Comparison of ENCODE assay signal across 10 cellular contexts in the genomic region with DNA sequence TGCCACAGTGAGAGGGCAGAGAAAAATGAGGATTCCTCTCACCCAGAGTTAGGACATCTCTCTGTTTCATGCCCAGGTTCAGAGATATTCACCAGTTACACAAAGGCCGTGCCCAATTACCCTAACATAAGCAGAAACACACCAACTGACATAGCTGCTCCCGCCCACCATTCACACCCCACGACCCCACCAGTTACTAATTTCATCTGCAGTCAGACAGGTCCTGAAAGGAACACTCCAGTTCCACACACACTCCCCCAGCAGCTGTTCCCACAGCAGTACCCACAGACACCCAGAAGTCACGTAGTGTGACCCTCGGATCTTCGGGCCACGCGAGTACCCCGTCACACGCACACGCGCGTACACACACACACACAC. TPM values are rescaled to one million over a fixed set of nuclear protein-coding genes. Genes with fewer than 3 reads are reported as not detected.
DNase-seq lines count a peak whose midpoint lies in the region; ATAC-seq and TF ChIP-seq lines count a peak whose summit lies in the region.
"Had no signal": no experiment of that assay in that cellular context is flagged by ENCODE, and none has a peak within 500 bp of the region (broad histone marks: within the 10 kb centered on the region; RNA-seq: fewer than 3 reads in every experiment).

No MANE protein-coding gene starts in this region.

- H3K36me3 ChIP-seq in iPS-15b (ENCODE audit: control insufficient read depth, insufficient read depth, low read length) (peaks cover 4% of the 10 kb centered on the region), smooth muscle cell (ENCODE audit: low read depth) (no peaks in the 10 kb centered on the region)

- peaks cover 11% of the 10 kb centered on the region for H3K4me1 Mint-ChIP-seq in activated T-cell treated with anti-CD3 and anti-CD28 coated beads, Interleukin-2, amount 50 U/mL, for 72 hours (ENCODE audit: low read depth)
- peaks cover 2% of the 10 kb centered on the region for H3K4me1 Mint-ChIP-seq in activated CD8-positive, alpha-beta T cell treated with anti-CD3 and anti-CD28 coated beads for 36 hours (ENCODE audit: low read depth)

- no peaks in the 10 kb centered on the region for H3K9me3 ChIP-seq in iPS-15b (ENCODE audit: control insufficient read depth, insufficient read depth, low read length)
- H3K9me3 ChIP-seq in smooth muscle cell (replicated peaks; ENCODE audit: low read depth), result no peaks in the 10 kb centered on the region

- H3K4me3 ChIP-seq in iPS-15b (ENCODE audit: low read depth, low read length), result peak overlapping the region; percentile 56
- peak overlapping the region; percentile 55 for H3K4me3 ChIP-seq in smooth muscle cell

- DNase-seq in activated T-cell treated with anti-CD3 and anti-CD28 coated beads, Interleukin-2, amount 50 U/mL, for 72 hours, result no peak
- DNase-seq in activated T-cell treated with anti-CD3 and anti-CD28 coated beads for 4 hours, result no peak
- no peak for DNase-seq in activated CD8-positive, alpha-beta T cell treated with anti-CD3 and anti-CD28 coated beads for 36 hours
- no peak for DNase-seq in smooth muscle cell (lab: John Stamatoyannopoulos, UW; ENCODE audit: unreplicated experiment)
- DNase-seq in GM13977 (ENCODE audit: low spot score), result no peak
- no peak for DNase-seq in activated effector memory CD4-positive, alpha-beta T cell treated with Interleukin-2 at 50 U/mL for 16 hours
- DNase-seq in CD1c-positive myeloid dendritic cell (ENCODE audit: extremely low spot score), result no peak
- DNase-seq: NCI-H774 had no signal

- H4K20me1 ChIP-seq in smooth muscle cell (ENCODE audit: low read depth), result no peaks in the 10 kb centered on the region

- 62% methylated on average over 13 of the region's 13 CpGs for WGBS in smooth muscle cell (ENCODE audit: low lambda C conversion rate)

- H3K4me3 Mint-ChIP-seq in activated T-cell treated with anti-CD3 and anti-CD28 coated beads, Interleukin-2, amount 50 U/mL, for 72 hours, result peak overlapping the region; percentile 72 to 74
- H3K4me3 Mint-ChIP-seq in activated CD8-positive, alpha-beta T cell treated with anti-CD3 and anti-CD28 coated beads for 36 hours, result peak overlapping the region; percentile 66

- H3K27me3 ChIP-seq in iPS-15b (ENCODE audit: control insufficient read depth, insufficient read depth, low read length) (peaks cover 37% of the 10 kb centered on the region), smooth muscle cell (ENCODE audit: low read depth) (peaks cover 32% of the 10 kb centered on the region)

- no peaks in the 10 kb centered on the region for H3K9me3 Mint-ChIP-seq in activated T-cell treated with anti-CD3 and anti-CD28 coated beads, Interleukin-2, amount 50 U/mL, for 72 hours
- no peaks in the 10 kb centered on the region for H3K9me3 Mint-ChIP-seq in activated CD8-positive, alpha-beta T cell treated with anti-CD3 and anti-CD28 coated beads for 36 hours

- no peak for ATAC-seq in activated T-cell treated with anti-CD3 and anti-CD28 coated beads, Interleukin-2, amount 50 U/mL, for 72 hours (replicated peaks in 1 of 2)
- no peak for ATAC-seq in activated CD8-positive, alpha-beta T cell treated with anti-CD3 and anti-CD28 coated beads for 36 hours

- no peak overlapping the region for H3K27ac ChIP-seq in smooth muscle cell (ENCODE audit: low read depth)

- intact Hi-C loops in activated CD8-positive, alpha-beta T cell treated with anti-CD3 and anti-CD28 coated beads for 36 hours (cut with micrococcal nuclease), result no loop called here

- POLR2A ChIA-PET in activated CD8-positive, alpha-beta T cell treated with anti-CD3 and anti-CD28 coated beads for 36 hours (lab: Charles Lee), result interaction anchor here (1.2 to 1.7 kb wide), 2 partner anchors 59 to 74 kb away, joined by 3 to 4 read pairs; no protein-coding TSS in a partner anchor

- H3K4me1 ChIP-seq in iPS-15b (ENCODE audit: control insufficient read depth, insufficient read depth, low read length), result peaks cover 2% of the 10 kb centered on the region
- H3K4me1 ChIP-seq in smooth muscle cell (ENCODE audit: low read depth), result no peaks in the 10 kb centered on the region

- peaks cover 30% of the 10 kb centered on the region for H3K27me3 Mint-ChIP-seq in activated T-cell treated with anti-CD3 and anti-CD28 coated beads, Interleukin-2, amount 50 U/mL, for 72 hours (ENCODE audit: low read depth)
- H3K27me3 Mint-ChIP-seq in activated CD8-positive, alpha-beta T cell treated with anti-CD3 and anti-CD28 coated beads for 36 hours, result peaks cover 26% of the 10 kb centered on the region

- no peak overlapping the region for H3K9ac ChIP-seq in iPS-15b (ENCODE audit: low read depth, low read length)
- H3K9ac ChIP-seq in smooth muscle cell (ENCODE audit: low read depth), result no peak overlapping the region

- TF ChIP-seq CTCF in activated CD8-positive, alpha-beta T cell treated with anti-CD3 and anti-CD28 coated beads for 36 hours (IDR thresholded peaks at IDR 0.05), result no peak
- TF ChIP-seq CTCF in smooth muscle cell (IDR thresholded peaks at IDR 0.05; ENCODE audit: borderline replicate concordance, insufficient read depth, poor library complexity, severe bottlenecking) (no peak), GM13977 (IDR thresholded peaks at IDR 0.05; ENCODE audit: extremely low read depth, insufficient read depth, missing control alignments) (no peak)

- in situ Hi-C loops in GM13977 (cut with MboI; ENCODE audit: low pct_unique_long_range_greater_than_20kb, low sequenced_read_pairs, unreplicated experiment), result no loop called here

- no peaks in the 10 kb centered on the region for H3K79me2 ChIP-seq in smooth muscle cell (ENCODE audit: low read depth)

- no peaks in the 10 kb centered on the region for H3F3A ChIP-seq in smooth muscle cell (ENCODE audit: low read depth)

- H3K36me3 Mint-ChIP-seq in activated T-cell treated with anti-CD3 and anti-CD28 coated beads, Interleukin-2, amount 50 U/mL, for 72 hours (ENCODE audit: insufficient read depth in 2 of 2), result no peaks in the 10 kb centered on the region
- no peaks in the 10 kb centered on the region for H3K36me3 Mint-ChIP-seq in activated CD8-positive, alpha-beta T cell treated with anti-CD3 and anti-CD28 coated beads for 36 hours (ENCODE audit: low read depth)

- H3K27ac Mint-ChIP-seq in activated T-cell treated with anti-CD3 and anti-CD28 coated beads, Interleukin-2, amount 50 U/mL, for 72 hours, result no peak overlapping the region
- no peak overlapping the region for H3K27ac Mint-ChIP-seq in activated CD8-positive, alpha-beta T cell treated with anti-CD3 and anti-CD28 coated beads for 36 hours

- CTCF ChIA-PET in activated CD8-positive, alpha-beta T cell treated with anti-CD3 and anti-CD28 coated beads for 36 hours (lab: Charles Lee), result interaction anchor here (0.9 kb wide), 1 partner anchor 376 kb away, joined by 4 read pairs; no protein-coding TSS in a partner anchor

- H3K4me2 ChIP-seq in smooth muscle cell, result peak overlapping the region; percentile 90

- no peak overlapping the region for H2AFZ ChIP-seq in smooth muscle cell (ENCODE audit: low read depth)

RNA-seq across cellular contexts. Expression of a gene that starts 0.5 kb away (rescaled TPM):
- total RNA-seq in activated T-cell treated with anti-CD3 and anti-CD28 coated beads, Interleukin-2, amount 50 U/mL, for 72 hours, result 1 to 10 TPM in 1 of 2 donors, under 1 TPM in 1; 0.60 to 1.5 TPM
- total RNA-seq in activated CD8-positive, alpha-beta T cell treated with anti-CD3 and anti-CD28 coated beads for 36 hours, result 1 to 10 TPM; 1.8 to 2.2 TPM
- 0.94 and 3.0 TPM in 2 replicates for total RNA-seq in smooth muscle cell
- polyA plus RNA-seq in smooth muscle cell, result 0.72 TPM in 1 of 2 replicates, not detected in the other

RNA-seq across cellular contexts. Expression of a gene that starts 19.0 kb away (rescaled TPM):
- under 1 TPM in 1 of 2 donors, not detected in 1; 0.19 TPM for total RNA-seq in activated T-cell treated with anti-CD3 and anti-CD28 coated beads, Interleukin-2, amount 50 U/mL, for 72 hours
- total RNA-seq in activated CD8-positive, alpha-beta T cell treated with anti-CD3 and anti-CD28 coated beads for 36 hours, result not detected
- total RNA-seq in smooth muscle cell, result not detected in 2 replicates
- polyA plus RNA-seq in smooth muscle cell, result not detected in 2 replicates
- total RNA-seq: H4 had no signal

RNA-seq across cellular contexts. Expression of a gene that starts 41.6 kb away (rescaled TPM):
- 1 to 10 TPM in 1 of 2 donors, under 1 TPM in 1; 0.21 to 1.2 TPM for total RNA-seq in activated T-cell treated with anti-CD3 and anti-CD28 coated beads, Interleukin-2, amount 50 U/mL, for 72 hours
- under 1 TPM; 0.18 to 0.25 TPM for total RNA-seq in activated CD8-positive, alpha-beta T cell treated with anti-CD3 and anti-CD28 coated beads for 36 hours
- not detected in 2 replicates for total RNA-seq in smooth muscle cell
- not detected in 2 replicates for polyA plus RNA-seq in smooth muscle cell
